8 cellular contexts compared by ENCODE assay signal in genomic region chr7:139232377-139232717, GRCh38. TPM values are rescaled to one million over a fixed set of nuclear protein-coding genes. Genes with fewer than 3 reads are reported as not detected.
DNase-seq lines count a peak whose midpoint lies in the region; ATAC-seq, FAIRE-seq and TF ChIP-seq lines count a peak whose summit lies in the region.

No MANE protein-coding gene starts in this region.

- H3K27me3 ChIP-seq in left ventricle myocardium inferior (ENCODE audit: low read depth) (no peaks in the 10 kb centered on the region), thyroid gland (no peaks in the 10 kb centered on the region)

- 6% methylated on average over 8 of the region's 8 CpGs for WGBS in thyroid gland, 2 donors

- H3K9ac ChIP-seq in kidney (ENCODE audit: low read length in 2 of 2): peak overlapping the region; percentile 50 to 53

- FAIRE-seq in kidney (lab: Jason Lieb, UNC): no peak

- no peaks in the 10 kb centered on the region for H3K9me3 Mint-ChIP-seq in activated naive CD4-positive, alpha-beta T cell treated with anti-CD3 and anti-CD28 coated beads, Interleukin-2, amount 50 U/mL, for 72 hours

- peaks cover 51% of the 10 kb centered on the region for H3K4me1 ChIP-seq in left ventricle myocardium inferior
- peaks cover 0 to 7% of the 10 kb centered on the region in 2 donors for H3K4me1 ChIP-seq in kidney (ENCODE audit: control insufficient read depth in 1 of 2, insufficient read depth in 1 of 2, low read depth in 1 of 2, low read length in 2 of 2)
- peaks cover 15 to 17% of the 10 kb centered on the region in 2 donors for H3K4me1 ChIP-seq in thyroid gland

- TF ChIP-seq CTCF in left ventricle myocardium inferior (IDR thresholded peaks at IDR 0.05; ENCODE audit: borderline replicate concordance): no peak
- no peak for TF ChIP-seq CTCF in kidney (IDR thresholded peaks at IDR 0.05; ENCODE audit: borderline replicate concordance, extremely low read depth, insufficient read depth)
- TF ChIP-seq CTCF in thyroid gland (IDR thresholded peaks at IDR 0.05): no peak

- H3K4me3 ChIP-seq in left ventricle myocardium inferior (peak overlapping the region; percentile 97), kidney (ENCODE audit: low read length in 2 of 2) (peak overlapping the region; percentile 53 to 74), thyroid gland (replicated peaks in 1 of 3) (peak overlapping the region in 2 of 3 donors; percentile 13 to 91)

- H3K36me3 ChIP-seq in left ventricle myocardium inferior: peaks cover 6% of the 10 kb centered on the region
- H3K36me3 ChIP-seq in kidney (ENCODE audit: control insufficient read depth in 1 of 2, insufficient read depth in 2 of 2, low read length in 2 of 2): no peaks in the 10 kb centered on the region
- peaks cover 1 to 6% of the 10 kb centered on the region in 2 donors for H3K36me3 ChIP-seq in thyroid gland

- peaks cover 8 to 12% of the 10 kb centered on the region in 2 donors for H3K36me3 Mint-ChIP-seq in activated naive CD4-positive, alpha-beta T cell treated with anti-CD3 and anti-CD28 coated beads, Interleukin-2, amount 50 U/mL, for 72 hours

- DNase-seq in left ventricle myocardium inferior: no peak
- DNase-seq in Right ventricle myocardium inferior (ENCODE audit: missing footprints): no peak
- no peak for DNase-seq in activated naive CD4-positive, alpha-beta T cell treated with anti-CD3 and anti-CD28 coated beads, Interleukin-2, amount 50 U/mL, for 72 hours (ENCODE audit: low spot score in 2 of 2)
- no peak for DNase-seq in kidney
- DNase-seq in thyroid gland: no peak
- DNase-seq in activated CD4-positive, alpha-beta T cell treated with anti-CD3 and anti-CD28 coated beads for 1 hour: no peak
- no peak for DNase-seq in NOMO-1 (lab: John Stamatoyannopoulos, UW; ENCODE audit: unreplicated experiment in 2 of 2)

- no peak for TF ChIP-seq POLR2A in thyroid gland (IDR thresholded peaks at IDR 0.05)

- H3K27ac ChIP-seq in left ventricle myocardium inferior (replicated peaks): peak overlapping the region; percentile 96
- H3K27ac ChIP-seq in kidney (ENCODE audit: low read depth in 2 of 2, low read length in 2 of 2): no peak overlapping the region
- H3K27ac ChIP-seq in thyroid gland: peak overlapping the region in 2 of 3 donors; percentile 31 to 52

- peak overlapping the region; percentile 56 to 90 for H3K27ac Mint-ChIP-seq in activated naive CD4-positive, alpha-beta T cell treated with anti-CD3 and anti-CD28 coated beads, Interleukin-2, amount 50 U/mL, for 72 hours

- ATAC-seq in Right ventricle myocardium inferior (no peak), HG03571 (IDR thresholded peaks at IDR 0.05; ENCODE audit: unreplicated experiment) (no peak)
- ATAC-seq in activated naive CD4-positive, alpha-beta T cell treated with anti-CD3 and anti-CD28 coated beads, Interleukin-2, amount 50 U/mL, for 72 hours: no peak

- H3K9me3 ChIP-seq in left ventricle myocardium inferior (replicated peaks): no peaks in the 10 kb centered on the region
- H3K9me3 ChIP-seq in kidney (ENCODE audit: control insufficient read depth in 1 of 2, low read length in 2 of 2): no peaks in the 10 kb centered on the region
- H3K9me3 ChIP-seq in thyroid gland: no peaks in the 10 kb centered on the region

- intact Hi-C loops in left ventricle myocardium inferior (cut with micrococcal nuclease) (no loop called here), Right ventricle myocardium inferior (cut with DNase I) (no loop called here), kidney (cut with DNase I) (no loop called here), thyroid gland (cut with DNase I) (no loop called here)

RNA-seq across cellular contexts. Expression of gene UBN2, which starts 1.3 kb away (rescaled TPM):
- total RNA-seq in left ventricle myocardium inferior (14.4 TPM), Right ventricle myocardium inferior (13.0 TPM), kidney (22.2 TPM), thyroid gland (10 to 100 TPM; 19.9 to 33.7 (median 24.7) TPM)
- total RNA-seq in activated naive CD4-positive, alpha-beta T cell treated with anti-CD3 and anti-CD28 coated beads, Interleukin-2, amount 50 U/mL, for 72 hours: 10 to 100 TPM; 11.6 to 14.3 TPM
- 2.0 TPM for polyA plus RNA-seq in kidney (ENCODE audit: insufficient read depth, low read depth, low replicate concordance)

Comparison
In these comparisons a context has a peak if more than half of its experiments do, and no peak if none do; other contexts are left out.
1. H3K27ac ChIP-seq: peak in left ventricle myocardium inferior (single experiment) and thyroid gland (2 of 3); none in kidney (0 of 2).
2. Peak in every context shown above with its lines, with median percentiles within 50 percentile points of each other: H3K4me3 ChIP-seq.